ENCODE assay signal across 21 cellular contexts in the genomic region with DNA sequence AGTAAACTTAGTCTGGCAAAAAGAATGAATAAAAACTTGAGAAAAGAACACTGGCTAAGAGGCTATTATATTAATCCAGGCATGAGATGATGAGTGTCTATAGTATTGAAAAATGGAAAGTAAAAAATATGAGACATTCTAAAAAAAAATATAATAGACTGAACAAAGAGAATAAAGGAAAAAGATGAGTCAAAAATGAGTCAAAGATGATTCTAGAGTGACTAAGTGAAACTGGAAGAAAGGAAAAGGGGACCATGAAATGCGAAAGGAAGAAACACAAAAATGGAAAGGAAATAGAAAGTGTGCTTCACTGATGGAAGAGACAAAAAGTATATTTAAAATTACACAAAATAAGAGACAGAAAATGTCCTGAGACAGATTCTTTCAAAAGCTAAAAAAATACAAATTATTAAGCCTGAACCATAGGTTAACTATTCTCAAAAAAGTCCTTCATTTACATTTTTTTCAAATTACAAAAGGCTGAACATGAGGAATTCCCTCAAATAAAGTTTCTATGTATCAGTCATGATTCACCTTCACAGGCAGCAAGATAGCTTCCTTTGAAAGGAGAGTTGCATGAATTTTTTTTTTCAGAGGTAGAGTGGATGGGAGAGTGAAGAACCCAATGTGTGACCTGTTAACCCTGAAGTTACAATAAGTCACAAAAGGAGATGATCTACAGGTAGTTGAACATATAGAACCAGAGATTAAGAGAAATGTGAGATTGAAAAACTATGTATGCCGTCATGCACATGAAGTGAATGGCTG.
A peak's percentile ranks its signal among the peaks of the same experiment; 100 is the strongest.
DNase-seq lines count a peak whose midpoint lies in the region; ATAC-seq, FAIRE-seq and TF ChIP-seq lines count a peak whose summit lies in the region.
"Had no signal": no experiment of that assay in that cellular context is flagged by ENCODE, and none has a peak within 500 bp of the region (broad histone marks: within the 10 kb centered on the region; RNA-seq: fewer than 3 reads in every experiment).

No MANE protein-coding gene starts in this region.

- H2BK120ac ChIP-seq in neuronal stem cell (ENCODE audit: low read depth, low read length), result no peak overlapping the region

- no CpG with 5 or more reads among the region's 2 CpGs for WGBS in neuronal stem cell (ENCODE audit: extremely low coverage in 2 of 2, insufficient read length in 2 of 2, insufficient replicate concordance in 1 of 2), 2 donors

- no peaks in the 10 kb centered on the region for H3K36me3 ChIP-seq in neuronal stem cell (replicated peaks in 1 of 2; ENCODE audit: control insufficient read depth in 2 of 2, insufficient read depth in 2 of 2, low read length in 2 of 2)
- H3K36me3 ChIP-seq: brain microvascular endothelial cell, gastrocnemius medialis, tibial artery had no signal

- TF ChIP-seq CTCF in epithelial cell of esophagus (IDR thresholded peaks at IDR 0.05; ENCODE audit: insufficient read depth, low read depth, low read length, missing control alignments), result no peak
- no peak for TF ChIP-seq CTCF in D721Med (IDR thresholded peaks at IDR 0.05; ENCODE audit: insufficient read depth, missing control alignments)

- H3K4me3 ChIP-seq in epithelial cell of esophagus (ENCODE audit: low read length), result no peak overlapping the region
- no peak overlapping the region for H3K4me3 ChIP-seq in neuronal stem cell (ENCODE audit: low read length in 2 of 2)
- H3K4me3 ChIP-seq: gastrocnemius medialis, tibial artery had no signal

- H3K9me3 ChIP-seq in neuronal stem cell (replicated peaks in 1 of 2; ENCODE audit: control insufficient read depth in 2 of 2, insufficient read depth in 1 of 2, low read depth in 1 of 2, low read length in 2 of 2), result no peaks in the 10 kb centered on the region
- H3K9me3 ChIP-seq: gastrocnemius medialis, tibial artery had no signal

- FAIRE-seq in D721Med (lab: Jason Lieb, UNC), result no peak

- no peak for DNase-seq in activated T-cell treated with anti-CD3 and anti-CD28 coated beads, Interleukin-2, amount 50 U/mL, for 4 hours
- DNase-seq in activated T-cell treated with anti-CD3 and anti-CD28 coated beads for 4 hours, result no peak
- DNase-seq in RKO (ENCODE audit: low spot score), result peak; percentile 70
- peak; percentile 73 for DNase-seq in epithelial cell of esophagus (ENCODE audit: low read depth)
- DNase-seq in stimulated activated naive CD8-positive, alpha-beta T cell treated with anti-CD3 and anti-CD28 coated beads, Interleukin-15, Interleukin-2, amounts not matched to agents 100 U/mL and 50 U/mL, for 24 hours, result no peak
- no peak for DNase-seq in GDM1 (lab: John Stamatoyannopoulos, UW)
- no peak for DNase-seq in neuronal stem cell (ENCODE audit: low spot score)
- DNase-seq in D721Med (ENCODE audit: insufficient read length, low spot score), result no peak
- DNase-seq: activated effector memory CD4-positive, alpha-beta T cell treated with anti-CD3 and anti-CD28 coated beads, Interleukin-2, amount 50 U/mL, for 16 hours; brain microvascular endothelial cell; CD8-positive, alpha-beta memory T cell; gastrocnemius medialis; mesendoderm; NCI-H1930; NCI-H69; right cardiac atrium; stimulated activated CD4-positive, alpha-beta T cell treated with anti-CD3 and anti-CD28 coated beads, Interleukin-2, amount 100 ng/mL, for 48 hours; stimulated activated CD8-positive, alpha-beta memory T cell treated with anti-CD3 and anti-CD28 coated beads, Interleukin-4, amount 100 ng/mL, for 48 hours; T-helper 17 cell; tibial artery had no signal

- H3K18ac ChIP-seq in neuronal stem cell (ENCODE audit: low read length), result no peak overlapping the region

- no peaks in the 10 kb centered on the region for H3K27me3 ChIP-seq in neuronal stem cell (ENCODE audit: control insufficient read depth in 3 of 3, insufficient read depth in 3 of 3, low read depth in 1 of 3, low read length in 3 of 3)
- H3K27me3 ChIP-seq: brain microvascular endothelial cell, gastrocnemius medialis, tibial artery had no signal

- no peak overlapping the region for H3K9ac ChIP-seq in neuronal stem cell (ENCODE audit: low read depth, low read length, poor library complexity)

- no peak overlapping the region for H2AK5ac ChIP-seq in neuronal stem cell (ENCODE audit: low read depth, low read length)

- H4K8ac ChIP-seq in neuronal stem cell (ENCODE audit: low read depth, low read length), result no peak overlapping the region

- no peaks in the 10 kb centered on the region for H3K79me1 ChIP-seq in neuronal stem cell (ENCODE audit: low read depth, low read length)

- H3K27me3 Mint-ChIP-seq in activated T-cell treated with anti-CD3 and anti-CD28 coated beads, Interleukin-2, amount 50 U/mL, for 4 hours (ENCODE audit: low read depth), result peaks cover 7% of the 10 kb centered on the region

- H2BK15ac ChIP-seq in neuronal stem cell (ENCODE audit: low read length), result no peak overlapping the region

- H3K14ac ChIP-seq in neuronal stem cell (ENCODE audit: low read length), result no peak overlapping the region

- no peak overlapping the region for H3K4ac ChIP-seq in neuronal stem cell (ENCODE audit: low read length)

- H3K4me1 ChIP-seq in neuronal stem cell (ENCODE audit: control insufficient read depth in 2 of 2, insufficient read depth in 1 of 2, low read depth in 1 of 2, low read length in 2 of 2), result no peaks in the 10 kb centered on the region
- H3K4me1 ChIP-seq: gastrocnemius medialis, tibial artery had no signal

- no peak overlapping the region for H2BK5ac ChIP-seq in neuronal stem cell (ENCODE audit: low read length)

- no peak overlapping the region for H2BK12ac ChIP-seq in neuronal stem cell (ENCODE audit: low read length)

- no peak overlapping the region for H2AFZ ChIP-seq in neuronal stem cell (ENCODE audit: low read length)

- H3K27ac ChIP-seq in neuronal stem cell (replicated peaks; ENCODE audit: low read length), result no peak overlapping the region
- H3K27ac ChIP-seq: brain microvascular endothelial cell, gastrocnemius medialis, tibial artery had no signal

- no peaks in the 10 kb centered on the region for H3K9me3 Mint-ChIP-seq in activated T-cell treated with anti-CD3 and anti-CD28 coated beads, Interleukin-2, amount 50 U/mL, for 4 hours
- H3K9me3 Mint-ChIP-seq: neural crest cell had no signal

- H4K91ac ChIP-seq in neuronal stem cell (ENCODE audit: low read depth, low read length, poor library complexity), result no peak overlapping the region

- peak; percentile 78 to 84 for ATAC-seq in activated T-cell treated with anti-CD3 and anti-CD28 coated beads, Interleukin-2, amount 50 U/mL, for 4 hours
- peak; percentile 70 for ATAC-seq in stimulated activated naive CD8-positive, alpha-beta T cell treated with anti-CD3 and anti-CD28 coated beads, Interleukin-15, Interleukin-2, amounts not matched to agents 100 U/mL and 50 U/mL, for 24 hours
- ATAC-seq: gastrocnemius medialis, right cardiac atrium, T-helper 17 cell had no signal

- no peak overlapping the region for H3K23ac ChIP-seq in neuronal stem cell (ENCODE audit: low read depth, low read length, poor library complexity)

- H3K4me1 Mint-ChIP-seq in activated T-cell treated with anti-CD3 and anti-CD28 coated beads, Interleukin-2, amount 50 U/mL, for 4 hours (ENCODE audit: low read depth), result peaks cover 10% of the 10 kb centered on the region
- H3K4me1 Mint-ChIP-seq: CD8-positive, alpha-beta memory T cell; neural crest cell; T-helper 17 cell had no signal

- H3K4me2 ChIP-seq in neuronal stem cell (ENCODE audit: insufficient read depth, low read length, poor library complexity, severe bottlenecking), result no peak overlapping the region

- H3K4me3 Mint-ChIP-seq in activated T-cell treated with anti-CD3 and anti-CD28 coated beads, Interleukin-2, amount 50 U/mL, for 4 hours, result no peak overlapping the region
- H3K4me3 Mint-ChIP-seq: CD8-positive, alpha-beta memory T cell; neural crest cell; T-helper 17 cell had no signal

- H3K36me3 Mint-ChIP-seq in activated T-cell treated with anti-CD3 and anti-CD28 coated beads, Interleukin-2, amount 50 U/mL, for 4 hours (ENCODE audit: insufficient read depth), result no peaks in the 10 kb centered on the region
- H3K36me3 Mint-ChIP-seq: CD8-positive, alpha-beta memory T cell had no signal

Comparison
In these comparisons a context has a peak if more than half of its experiments do, and no peak if none do; other contexts are left out.
1. DNase-seq: peak in RKO (single experiment) and epithelial cell of esophagus (single experiment); none in activated T-cell treated with anti-CD3 and anti-CD28 coated beads, Interleukin-2, amount 50 U/mL, for 4 hours (single experiment), activated T-cell treated with anti-CD3 and anti-CD28 coated beads for 4 hours (single experiment), stimulated activated naive CD8-positive, alpha-beta T cell treated with anti-CD3 and anti-CD28 coated beads, Interleukin-15, Interleukin-2, amounts not matched to agents 100 U/mL and 50 U/mL, for 24 hours (single experiment), GDM1 (single experiment), neuronal stem cell (single experiment) and D721Med (single experiment).